1 cellular context compared by ENCODE assay signal in the genomic region with DNA sequence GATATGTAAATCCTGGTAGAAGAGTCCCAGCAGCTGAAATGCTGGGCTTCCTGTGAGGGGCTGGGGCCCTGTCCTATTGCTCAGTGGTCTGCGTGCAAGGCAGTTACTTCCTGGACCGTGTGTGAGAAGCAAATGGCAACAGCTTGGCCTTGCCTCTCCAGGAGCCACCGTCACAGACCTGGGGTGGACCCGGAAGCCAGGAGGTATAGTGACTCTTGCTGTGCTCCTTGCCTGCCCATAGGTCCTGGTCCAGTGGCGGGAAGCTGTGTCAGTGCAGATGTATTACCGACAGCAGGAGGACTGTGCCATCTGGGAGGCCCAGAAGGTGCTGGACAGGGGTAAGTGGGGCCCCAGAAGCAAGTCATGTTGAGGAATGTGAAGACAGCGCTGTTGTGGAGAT.
TF ChIP-seq lines count a peak whose summit lies in the region.

No MANE protein-coding gene starts in this region.

TF ChIP-seq in HepG2, 621 proteins besides CTCF, POLR2A, EP300 and RAD21:
- TF ChIP-seq, protein P1, sequence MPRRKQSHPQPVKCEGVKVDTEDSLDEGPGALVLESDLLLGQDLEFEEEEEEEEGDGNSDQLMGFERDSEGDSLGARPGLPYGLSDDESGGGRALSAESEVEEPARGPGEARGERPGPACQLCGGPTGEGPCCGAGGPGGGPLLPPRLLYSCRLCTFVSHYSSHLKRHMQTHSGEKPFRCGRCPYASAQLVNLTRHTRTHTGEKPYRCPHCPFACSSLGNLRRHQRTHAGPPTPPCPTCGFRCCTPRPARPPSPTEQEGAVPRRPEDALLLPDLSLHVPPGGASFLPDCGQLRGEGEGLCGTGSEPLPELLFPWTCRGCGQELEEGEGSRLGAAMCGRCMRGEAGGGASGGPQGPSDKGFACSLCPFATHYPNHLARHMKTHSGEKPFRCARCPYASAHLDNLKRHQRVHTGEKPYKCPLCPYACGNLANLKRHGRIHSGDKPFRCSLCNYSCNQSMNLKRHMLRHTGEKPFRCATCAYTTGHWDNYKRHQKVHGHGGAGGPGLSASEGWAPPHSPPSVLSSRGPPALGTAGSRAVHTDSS (CRISPR knock-in tag; conservative IDR thresholded peaks at IDR 0.05): no peak
- peak; percentile 52 for TF ChIP-seq AGO2 (optimal IDR thresholded peaks at IDR 0.05; ENCODE audit: low read depth, low read length)
TF ChIP-seq in HepG2: peak in this region for 1.
